In the genomic region with DNA sequence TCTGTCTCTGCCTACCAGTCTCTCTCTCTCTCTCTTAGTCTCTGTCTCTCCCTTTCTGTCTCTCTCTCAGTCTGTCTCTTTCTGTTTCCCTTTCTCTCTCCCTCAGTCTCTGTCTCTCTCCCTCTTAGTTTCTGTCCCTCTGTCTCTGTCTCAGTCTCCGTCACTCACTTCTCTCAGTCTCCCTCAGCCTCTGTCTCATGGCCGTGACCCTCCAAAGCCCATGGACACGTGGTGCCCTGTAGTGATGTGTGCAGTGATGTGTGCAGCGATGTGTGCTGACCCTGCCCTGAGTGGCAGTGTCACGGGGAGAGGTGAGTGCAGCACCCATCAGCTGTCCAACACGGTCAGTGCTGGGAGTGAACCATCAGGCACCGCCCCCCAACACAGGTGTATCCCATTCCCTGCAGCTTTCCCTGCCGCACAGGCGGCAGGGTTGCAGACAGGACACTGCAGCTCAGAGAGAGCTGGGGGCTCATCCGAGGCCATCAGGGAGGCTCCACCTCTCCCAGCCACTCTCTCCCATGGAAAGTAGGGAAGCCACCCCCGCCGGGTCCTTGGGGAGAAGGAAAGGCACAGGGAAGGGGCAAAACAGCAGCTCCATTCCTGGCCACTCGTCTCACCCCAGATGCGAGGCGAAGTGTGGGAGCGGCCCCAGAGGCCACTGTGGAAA, we compare ENCODE assay signal across 12 cellular contexts. TPM values are rescaled to one million over a fixed set of nuclear protein-coding genes. Genes with fewer than 3 reads are reported as not detected.
DNase-seq lines count a peak whose midpoint lies in the region; ATAC-seq and TF ChIP-seq lines count a peak whose summit lies in the region.
"Had no signal": no experiment of that assay in that cellular context is flagged by ENCODE, and none has a peak within 500 bp of the region (broad histone marks: within the 10 kb centered on the region; RNA-seq: fewer than 3 reads in every experiment).

No MANE protein-coding gene starts in this region.

- no peaks in the 10 kb centered on the region for H3K27me3 ChIP-seq in Loucy (ENCODE audit: insufficient read depth, low read length, poor library complexity, severe bottlenecking)
- H3K27me3 ChIP-seq in right atrium auricular region = no peaks in the 10 kb centered on the region

- intact Hi-C loops in Right ventricle myocardium superior (cut with DNase I) = no loop called here
- intact Hi-C loops in Right ventricle myocardium inferior (cut with DNase I) = loop anchor here (2.0 to 5.0 kb wide), 2 partner anchors 28 to 72 kb away; a partner anchor contains a TSS

- H4K20me1 ChIP-seq in Loucy (ENCODE audit: insufficient read depth, low read length, poor library complexity, severe bottlenecking) = no peaks in the 10 kb centered on the region

- H3K36me3 ChIP-seq in Loucy (ENCODE audit: insufficient read depth, low read length) (no peaks in the 10 kb centered on the region), right atrium auricular region (no peaks in the 10 kb centered on the region)

- no peaks in the 10 kb centered on the region for H3K9me2 ChIP-seq in Loucy (replicated peaks; ENCODE audit: low read depth, low read length)

- H3K79me2 ChIP-seq in Loucy (ENCODE audit: insufficient read depth, low read length) = no peaks in the 10 kb centered on the region

- H3K9me3 ChIP-seq in Loucy (ENCODE audit: insufficient read depth, low read depth, low read length) = no peaks in the 10 kb centered on the region
- no peaks in the 10 kb centered on the region for H3K9me3 ChIP-seq in right atrium auricular region

- peak overlapping the region; percentile 25 for H3K9ac ChIP-seq in Loucy (ENCODE audit: low read depth, low read length, poor library complexity, severe bottlenecking)

- no peak overlapping the region for H2AFZ ChIP-seq in Loucy (ENCODE audit: low read length)

- no peaks in the 10 kb centered on the region for H3F3A ChIP-seq in Loucy (ENCODE audit: low read depth)

- H3K4me1 ChIP-seq in Loucy (ENCODE audit: insufficient read depth, low read length, poor library complexity, severe bottlenecking) (peaks cover 62% of the 10 kb centered on the region), right atrium auricular region (peaks cover 0 to 55% of the 10 kb centered on the region in 2 donors)

- H3K4me2 ChIP-seq in Loucy (ENCODE audit: low read depth, low read length, poor library complexity, severe bottlenecking) = peak overlapping the region; percentile 6

- peak overlapping the region; percentile 93 to 94 for H3K27ac ChIP-seq in right atrium auricular region
- H3K27ac ChIP-seq: skin epidermis had no signal

- TF ChIP-seq CTCF in Loucy (conservative IDR thresholded peaks at IDR 0.05; ENCODE audit: low read length) (no peak), right atrium auricular region (IDR thresholded peaks at IDR 0.05) (no peak)

- DNase-seq in Right ventricle myocardium superior (no peak), Right ventricle myocardium inferior (ENCODE audit: missing footprints) (no peak), right atrium auricular region (ENCODE audit: low spot score) (no peak), foreskin melanocyte (no peak), DMS 273 (lab: John Stamatoyannopoulos, UW; ENCODE audit: unreplicated experiment) (no peak), epidermal melanocyte (ENCODE audit: insufficient read length, low spot score) (no peak)
- DNase-seq: activated T-cell treated with anti-CD3 and anti-CD28 coated beads, Interleukin-2, amount 50 U/mL, for 24 hours; cortex of kidney had no signal

- H3K4me3 ChIP-seq in Loucy (ENCODE audit: low read length, poor library complexity, severe bottlenecking) = no peak overlapping the region
- peak overlapping the region in 1 of 2 donors; percentile 37 for H3K4me3 ChIP-seq in right atrium auricular region

- ATAC-seq in Right ventricle myocardium superior (ENCODE audit: poor library complexity) = peak; percentile 0
- no peak for ATAC-seq in Right ventricle myocardium inferior
- no peak for ATAC-seq in HG03457 (IDR thresholded peaks at IDR 0.05; ENCODE audit: unreplicated experiment)

RNA-seq across cellular contexts. Expression of a gene that starts 0.8 kb away (rescaled TPM):
- total RNA-seq in Right ventricle myocardium superior = 103 TPM
- total RNA-seq in Right ventricle myocardium inferior = 74.9 TPM
- 10 to 100 TPM in 1 of 2 donors, 1 to 10 TPM in 1; 7.7 to 51.0 TPM for total RNA-seq in right atrium auricular region
- total RNA-seq: mesenteric fat pad had no signal

RNA-seq across cellular contexts. Expression of a gene that starts 27.5 kb away (rescaled TPM):
- total RNA-seq in Right ventricle myocardium superior (8.1 TPM), Right ventricle myocardium inferior (9.4 TPM), right atrium auricular region (1 to 10 TPM; 5.6 to 7.1 TPM)

RNA-seq across cellular contexts. Expression of a gene that starts 27.6 kb away (rescaled TPM):
- total RNA-seq in Right ventricle myocardium superior (837 TPM), Right ventricle myocardium inferior (811 TPM), right atrium auricular region (100 to 1,000 TPM; 242 to 366 TPM)
